14 cellular contexts compared by ENCODE assay signal in genomic region chr4:153519677-153520076, GRCh38. TPM values are rescaled to one million over a fixed set of nuclear protein-coding genes. Genes with fewer than 3 reads are reported as not detected.
DNase-seq lines count a peak whose midpoint lies in the region; ATAC-seq and TF ChIP-seq lines count a peak whose summit lies in the region.
"Had no signal": no experiment of that assay in that cellular context is flagged by ENCODE, and none has a peak within 500 bp of the region (broad histone marks: within the 10 kb centered on the region; RNA-seq: fewer than 3 reads in every experiment).

No MANE protein-coding gene starts in this region.

- CTCF ChIA-PET in activated naive CD4-positive, alpha-beta T cell treated with anti-CD3 and anti-CD28 coated beads for 36 hours (lab: Charles Lee) = interaction anchor here (0.6 to 1.5 kb wide), 5 partner anchors 21 to 173 kb away, joined by 3 to 10 read pairs (median 3); no protein-coding TSS in a partner anchor
- CTCF ChIA-PET in T-cell (lab: Charles Lee) = interaction anchor here in 1 of 2 donors (0.9 to 1.7 kb wide), 2 partner anchors 22 to 178 kb away, joined by 3 to 7 read pairs; no protein-coding TSS in a partner anchor

- ATAC-seq in T-cell (replicated peaks in 1 of 4) = no peak
- ATAC-seq in thoracic aorta (ENCODE audit: insufficient number of reproducible peaks, low FRiP score, low read depth) = no peak
- no peak for ATAC-seq in HG02870 (IDR thresholded peaks at IDR 0.05; ENCODE audit: unreplicated experiment)

- TF ChIP-seq EP300 in esophagus muscularis mucosa (IDR thresholded peaks at IDR 0.05) = no peak

- H3K9me3 ChIP-seq in esophagus muscularis mucosa (no peaks in the 10 kb centered on the region), thoracic aorta (no peaks in the 10 kb centered on the region)
- H3K9me3 ChIP-seq: breast epithelium had no signal

- H3K4me1 ChIP-seq in esophagus muscularis mucosa = peaks cover 46 to 61% (median 55%) of the 10 kb centered on the region in 4 donors
- H3K4me1 ChIP-seq in thoracic aorta (ENCODE audit: control insufficient read depth in 1 of 2, low read depth in 2 of 2) = peaks cover 31 to 63% of the 10 kb centered on the region in 2 donors
- H3K4me1 ChIP-seq: breast epithelium had no signal

- POLR2A ChIA-PET in T-cell (lab: Charles Lee) = no interaction called here

- peaks cover 7% of the 10 kb centered on the region for H3K36me3 Mint-ChIP-seq in activated naive CD4-positive, alpha-beta T cell treated with anti-CD3 and anti-CD28 coated beads for 36 hours (ENCODE audit: low read depth)
- H3K36me3 Mint-ChIP-seq in T-cell = peaks cover 14% of the 10 kb centered on the region
- H3K36me3 Mint-ChIP-seq in endothelial cell (ENCODE audit: low read depth, unreplicated experiment) = no peaks in the 10 kb centered on the region

- 86% methylated on average over 1 of the region's 1 CpG for WGBS in esophagus muscularis mucosa

- no peak overlapping the region for H3K4me3 Mint-ChIP-seq in activated naive CD4-positive, alpha-beta T cell treated with anti-CD3 and anti-CD28 coated beads for 36 hours
- H3K4me3 Mint-ChIP-seq in T-cell (peak overlapping the region in 1 of 3 donors; percentile 82), endothelial cell (ENCODE audit: unreplicated experiment) (no peak overlapping the region)

- H3K27me3 Mint-ChIP-seq in activated naive CD4-positive, alpha-beta T cell treated with anti-CD3 and anti-CD28 coated beads for 36 hours (ENCODE audit: low read depth) = no peaks in the 10 kb centered on the region
- no peaks in the 10 kb centered on the region for H3K27me3 Mint-ChIP-seq in T-cell
- no peaks in the 10 kb centered on the region for H3K27me3 Mint-ChIP-seq in endothelial cell (ENCODE audit: unreplicated experiment)

- TF ChIP-seq CTCF in esophagus muscularis mucosa (IDR thresholded peaks at IDR 0.05) = no peak
- no peak for TF ChIP-seq CTCF in thoracic aorta (IDR thresholded peaks at IDR 0.05)
- no peak for TF ChIP-seq CTCF in endothelial cell (IDR thresholded peaks at IDR 0.05; ENCODE audit: unreplicated experiment)

- H3K4me3 ChIP-seq in esophagus muscularis mucosa = no peak overlapping the region
- no peak overlapping the region for H3K4me3 ChIP-seq in thoracic aorta
- H3K4me3 ChIP-seq: breast epithelium had no signal

- intact Hi-C loops in activated naive CD4-positive, alpha-beta T cell treated with anti-CD3 and anti-CD28 coated beads for 36 hours (cut with micrococcal nuclease) = no loop called here
- intact Hi-C loops in esophagus muscularis mucosa (cut with DNase I) = no loop called here

- H3K27ac Mint-ChIP-seq in activated naive CD4-positive, alpha-beta T cell treated with anti-CD3 and anti-CD28 coated beads for 36 hours = peak overlapping the region; percentile 88
- H3K27ac Mint-ChIP-seq in T-cell = peak overlapping the region; percentile 90 to 92
- H3K27ac Mint-ChIP-seq in endothelial cell (ENCODE audit: unreplicated experiment) = no peak overlapping the region

- H3K4me1 Mint-ChIP-seq in activated naive CD4-positive, alpha-beta T cell treated with anti-CD3 and anti-CD28 coated beads for 36 hours (ENCODE audit: low read depth) = peaks cover 83% of the 10 kb centered on the region
- peaks cover 88 to 91% (median 89%) of the 10 kb centered on the region in 3 donors for H3K4me1 Mint-ChIP-seq in T-cell
- peaks cover 37% of the 10 kb centered on the region for H3K4me1 Mint-ChIP-seq in endothelial cell (ENCODE audit: unreplicated experiment)

- H3K36me3 ChIP-seq in esophagus muscularis mucosa (no peaks in the 10 kb centered on the region), thoracic aorta (no peaks in the 10 kb centered on the region)
- H3K36me3 ChIP-seq: breast epithelium had no signal

- H3K27me3 ChIP-seq in esophagus muscularis mucosa (no peaks in the 10 kb centered on the region), thoracic aorta (replicated peaks; ENCODE audit: insufficient read depth) (no peaks in the 10 kb centered on the region)
- H3K27me3 ChIP-seq: breast epithelium had no signal

- no peak for DNase-seq in activated naive CD4-positive, alpha-beta T cell treated with anti-CD3 and anti-CD28 coated beads for 36 hours
- DNase-seq in activated naive CD4-positive, alpha-beta T cell (lab: John Stamatoyannopoulos, UW) = no peak
- DNase-seq in T-cell = no peak
- DNase-seq in esophagus muscularis mucosa (ENCODE audit: extremely low spot score) = no peak
- DNase-seq in thoracic aorta (ENCODE audit: low spot score) = no peak
- no peak for DNase-seq in endothelial cell (ENCODE audit: low spot score)
- DNase-seq in NCI-H2081 treated with DMSO at 0.1 percent for 48 hours (lab: John Stamatoyannopoulos, UW) = no peak
- DNase-seq: NCI-H1694 treated with DMSO at 0.1 percent for 48 hours; NK-92 treated with Interleukin-12 subunit alpha and Interleukin-12 subunit beta, amount 100 ng/mL, for 24 hours; right cardiac atrium; trophoblast cell had no signal

- H3K27ac ChIP-seq in esophagus muscularis mucosa (replicated peaks in 1 of 4) = peak overlapping the region; percentile 18 to 57 (median 37)
- H3K27ac ChIP-seq in thoracic aorta = peak overlapping the region; percentile 29 to 58
- H3K27ac ChIP-seq: epithelial cell of prostate had no signal

- H3K9me3 Mint-ChIP-seq in activated naive CD4-positive, alpha-beta T cell treated with anti-CD3 and anti-CD28 coated beads for 36 hours = no peaks in the 10 kb centered on the region
- H3K9me3 Mint-ChIP-seq in T-cell (no peaks in the 10 kb centered on the region), endothelial cell (ENCODE audit: unreplicated experiment) (no peaks in the 10 kb centered on the region)

- TF ChIP-seq POLR2A in esophagus muscularis mucosa (IDR thresholded peaks at IDR 0.05; ENCODE audit: low read depth) = no peak

RNA-seq across cellular contexts. Expression of gene TMEM131L, which starts 53.5 kb away (rescaled TPM):
- 10 to 100 TPM; 37.6 to 41.6 TPM for total RNA-seq in activated naive CD4-positive, alpha-beta T cell treated with anti-CD3 and anti-CD28 coated beads for 36 hours
- total RNA-seq in T-cell (100 to 1,000 TPM in 1 of 5 donors, 10 to 100 TPM in 4; 60.7 to 115 (median 72.6) TPM), esophagus muscularis mucosa (10 to 100 TPM; 10.3 to 16.3 (median 12.1) TPM), thoracic aorta (10 to 100 TPM; 22.2 to 25.6 TPM), endothelial cell (ENCODE audit: unreplicated experiment) (29.8 TPM)
